1 cellular context compared by ENCODE assay signal in genomic region chr10:18303851-18304800, GRCh38.
TF ChIP-seq lines count a peak whose summit lies in the region.

No MANE protein-coding gene starts in this region.

TF ChIP-seq in IMR-90, 13 proteins besides CTCF, POLR2A, EP300 and RAD21 (continued from another document):
- TF ChIP-seq NFE2L2 (IDR thresholded peaks at IDR 0.05; ENCODE audit: low read depth, low read length) = peak; percentile 21; the same call in 1 of the 2 replicates
- TF ChIP-seq CHD1 (IDR thresholded peaks at IDR 0.05; ENCODE audit: low read depth, low read length) = no peak
- TF ChIP-seq MAFK (IDR thresholded peaks at IDR 0.05; ENCODE audit: low read depth, low read length) = no peak
